Comparison of ENCODE assay signal across 23 cellular contexts in the genomic region with DNA sequence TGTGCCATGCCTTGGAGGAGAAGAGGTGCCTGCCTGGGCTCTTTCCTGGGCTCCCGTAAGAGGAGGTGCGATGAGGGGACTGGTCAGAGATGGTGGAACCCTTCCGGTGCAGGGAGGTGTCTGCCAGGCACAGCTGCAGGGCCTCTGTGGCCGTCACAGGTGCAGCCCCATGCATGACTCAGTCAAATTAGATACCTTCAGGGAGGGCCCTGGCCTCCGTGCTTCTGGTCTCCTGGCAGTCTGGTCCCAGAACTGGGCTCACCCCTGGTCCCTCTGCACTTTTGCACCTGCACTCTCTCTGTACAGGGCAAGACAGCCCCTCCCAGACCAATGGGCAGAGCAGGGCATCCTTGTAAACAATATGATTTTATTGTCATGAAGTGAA.
"Had no signal": no experiment of that assay in that cellular context is flagged by ENCODE, and none has a peak within 500 bp of the region (broad histone marks: within the 10 kb centered on the region; RNA-seq: fewer than 3 reads in every experiment).

No MANE protein-coding gene starts in this region.

- ATAC-seq: gastrocnemius medialis, mucosa of descending colon, pancreas, right cardiac atrium had no signal

- H3K36me3 ChIP-seq: gastrocnemius medialis, neutrophil, pancreas, prostate gland, stomach, tibial artery had no signal

- H3K27ac ChIP-seq: dorsolateral prefrontal cortex, gastrocnemius medialis, neutrophil, pancreas, prostate gland, stomach, tibial artery had no signal

- H3K27ac Mint-ChIP-seq: memory B cell; mesothelial cell of epicardium; naive B cell; natural killer cell treated with Interleukin-12 subunit alpha and Interleukin-12 subunit beta and Interleukin-15 and Interleukin-18, amount 100 ng/mL, for 72 hours had no signal

- H3K36me3 Mint-ChIP-seq: memory B cell; mesothelial cell of epicardium; naive B cell; natural killer cell treated with Interleukin-12 subunit alpha and Interleukin-12 subunit beta and Interleukin-15 and Interleukin-18, amount 100 ng/mL, for 72 hours had no signal

- H3K27me3 ChIP-seq: dorsolateral prefrontal cortex, gastrocnemius medialis, pancreas had no signal

- H3K4me3 ChIP-seq: dorsolateral prefrontal cortex, gastrocnemius medialis, lung, mucosa of descending colon, pancreas, prostate gland, stomach, tibial artery had no signal

- H3K4me1 ChIP-seq: gastrocnemius medialis, pancreas, prostate gland had no signal

- H3K9me3 Mint-ChIP-seq: natural killer cell treated with Interleukin-12 subunit alpha and Interleukin-12 subunit beta and Interleukin-15 and Interleukin-18, amount 100 ng/mL, for 72 hours had no signal

- H3K4me3 Mint-ChIP-seq: memory B cell; mesothelial cell of epicardium; naive B cell; natural killer cell treated with Interleukin-12 subunit alpha and Interleukin-12 subunit beta and Interleukin-15 and Interleukin-18, amount 100 ng/mL, for 72 hours; neural crest cell had no signal

- H3K9me3 ChIP-seq: gastrocnemius medialis, mucosa of descending colon, neutrophil, pancreas, prostate gland, tibial artery had no signal

- DNase-seq: effector CD4-positive, alpha-beta T cell; foreskin fibroblast; gastrocnemius medialis; naive B cell; pancreas; right cardiac atrium; small intestine; stimulated activated CD4-positive, alpha-beta T cell treated with anti-CD3 and anti-CD28 coated beads, Interleukin-12 subunit alpha, Interleukin-12 subunit beta, amount 100 ng/mL, for 4 hours; stimulated activated CD4-positive, alpha-beta T cell treated with anti-CD3 and anti-CD28 coated beads, Interleukin-1b, Interleukin-23, amount 100 ng/mL, for 48 hours; stimulated activated CD4-positive, alpha-beta T cell treated with anti-CD3 and anti-CD28 coated beads, Interleukin-4, amount 100 ng/mL, for 1 hour; stimulated activated CD8-positive, alpha-beta memory T cell treated with anti-CD3 and anti-CD28 coated beads, Interleukin-4, amount 100 ng/mL, for 48 hours; stimulated activated naive CD4-positive, alpha-beta T cell treated with Interleukin-2 at 50 U/mL for 16 hours; stomach had no signal
